ENCODE assay signal across 1 cellular context in genomic region chr9:35839926-35840325, GRCh38.
TF ChIP-seq lines count a peak whose summit lies in the region.

No MANE protein-coding gene starts in this region.

TF ChIP-seq in GM12878, 131 proteins besides CTCF, POLR2A, EP300 and RAD21:
- TF ChIP-seq RFX5 (IDR thresholded peaks at IDR 0.05; ENCODE audit: low read depth, low read length) (no peak), BRCA1 (IDR thresholded peaks at IDR 0.05; ENCODE audit: low read depth, low read length) (no peak), YY1 (IDR thresholded peaks at IDR 0.05; ENCODE audit: low read depth, low read length) (no peak), CREB1 (IDR thresholded peaks at IDR 0.05; ENCODE audit: low read depth) (no peak), SPI1 (IDR thresholded peaks at IDR 0.05; ENCODE audit: borderline replicate concordance, insufficient read depth, low read depth, low read length) (peak; percentile 84; the same call in 1 of the 2 replicates), ZNF384 (IDR thresholded peaks at IDR 0.05; ENCODE audit: borderline replicate concordance, low read depth, low read length) (no peak), EZH2 (IDR thresholded peaks at IDR 0.05; ENCODE audit: borderline replicate concordance, control insufficient read depth, low read depth, low read length) (no peak), CEBPZ (IDR thresholded peaks at IDR 0.05; ENCODE audit: low read depth, low read length) (no peak), POLR2AphosphoS2 (IDR thresholded peaks at IDR 0.05; ENCODE audit: low read depth, low read length) (no peak), TCF12 (IDR thresholded peaks at IDR 0.05; ENCODE audit: low read depth, low read length) (no peak), IKZF1 (conservative IDR thresholded peaks at IDR 0.05) (0 out of 2 replicates have a peak, but pooled peaks have one; percentile 9), CBX3 (IDR thresholded peaks at IDR 0.05; ENCODE audit: borderline replicate concordance, low read depth) (no peak), STAT1 (conservative IDR thresholded peaks at IDR 0.05) (no peak), BHLHE40 (IDR thresholded peaks at IDR 0.05; ENCODE audit: borderline replicate concordance in 1 of 2, low read depth in 2 of 2, low read length in 1 of 2) (peak; percentile 88 to 91), FOXK2 (IDR thresholded peaks at IDR 0.05) (no peak), POLR2AphosphoS5 (IDR thresholded peaks at IDR 0.05; ENCODE audit: low read length) (no peak), CHD1 (IDR thresholded peaks at IDR 0.05; ENCODE audit: low read depth, low read length) (no peak)
- TF ChIP-seq, protein P1, sequence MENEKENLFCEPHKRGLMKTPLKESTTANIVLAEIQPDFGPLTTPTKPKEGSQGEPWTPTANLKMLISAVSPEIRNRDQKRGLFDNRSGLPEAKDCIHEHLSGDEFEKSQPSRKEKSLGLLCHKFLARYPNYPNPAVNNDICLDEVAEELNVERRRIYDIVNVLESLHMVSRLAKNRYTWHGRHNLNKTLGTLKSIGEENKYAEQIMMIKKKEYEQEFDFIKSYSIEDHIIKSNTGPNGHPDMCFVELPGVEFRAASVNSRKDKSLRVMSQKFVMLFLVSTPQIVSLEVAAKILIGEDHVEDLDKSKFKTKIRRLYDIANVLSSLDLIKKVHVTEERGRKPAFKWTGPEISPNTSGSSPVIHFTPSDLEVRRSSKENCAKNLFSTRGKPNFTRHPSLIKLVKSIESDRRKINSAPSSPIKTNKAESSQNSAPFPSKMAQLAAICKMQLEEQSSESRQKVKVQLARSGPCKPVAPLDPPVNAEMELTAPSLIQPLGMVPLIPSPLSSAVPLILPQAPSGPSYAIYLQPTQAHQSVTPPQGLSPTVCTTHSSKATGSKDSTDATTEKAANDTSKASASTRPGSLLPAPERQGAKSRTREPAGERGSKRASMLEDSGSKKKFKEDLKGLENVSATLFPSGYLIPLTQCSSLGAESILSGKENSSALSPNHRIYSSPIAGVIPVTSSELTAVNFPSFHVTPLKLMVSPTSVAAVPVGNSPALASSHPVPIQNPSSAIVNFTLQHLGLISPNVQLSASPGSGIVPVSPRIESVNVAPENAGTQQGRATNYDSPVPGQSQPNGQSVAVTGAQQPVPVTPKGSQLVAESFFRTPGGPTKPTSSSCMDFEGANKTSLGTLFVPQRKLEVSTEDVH (IDR thresholded peaks at IDR 0.05; ENCODE audit: low read depth, partially characterized antibody): no peak
